ENCODE assay signal across 1 cellular context in the genomic region with DNA sequence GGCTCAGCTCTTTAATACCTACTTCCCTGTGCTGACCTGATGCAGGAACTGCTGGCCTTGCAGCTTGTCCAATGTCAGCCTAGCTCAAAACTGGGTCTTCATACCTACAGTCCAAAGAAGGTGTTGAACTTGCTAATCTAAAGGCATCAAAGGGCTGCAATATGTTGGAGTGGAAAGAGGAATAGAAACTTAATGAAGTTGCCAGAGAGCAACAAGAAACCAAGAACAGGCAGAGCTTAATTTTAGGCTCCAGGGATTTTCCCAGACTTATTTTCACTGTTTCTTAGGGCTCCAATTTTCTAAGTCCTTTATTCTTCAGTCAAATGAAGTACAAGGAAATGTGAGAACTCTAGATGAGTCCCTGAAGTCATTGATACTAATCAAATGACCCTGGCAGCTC.
TF ChIP-seq lines count a peak whose summit lies in the region.

No MANE protein-coding gene starts in this region.

TF ChIP-seq in GM12878, 131 proteins besides CTCF, POLR2A, EP300 and RAD21 (continued from another document):
- no peak for TF ChIP-seq PBX3 (IDR thresholded peaks at IDR 0.05; ENCODE audit: insufficient replicate concordance, low read depth, low read length)
- 0 out of 2 replicates have a peak, but pooled peaks have one; percentile 28 for TF ChIP-seq ZNF24 (IDR thresholded peaks at IDR 0.05)
- TF ChIP-seq IKZF2 (IDR thresholded peaks at IDR 0.05): peak; percentile 49 to 52; a peak in 3 of 4 replicates
- peak; percentile 52; the same call in 1 of the 2 replicates for TF ChIP-seq IRF4 (IDR thresholded peaks at IDR 0.05; ENCODE audit: low read depth, low read length)
- 0 out of 2 replicates have a peak, but pooled peaks have one; percentile 25 for TF ChIP-seq NR2F1 (conservative IDR thresholded peaks at IDR 0.05)
- peak; percentile 93 for TF ChIP-seq SPI1 (IDR thresholded peaks at IDR 0.05; ENCODE audit: borderline replicate concordance, insufficient read depth, low read depth, low read length)
- no peak for TF ChIP-seq GATAD2B (conservative IDR thresholded peaks at IDR 0.05; ENCODE audit: low read depth)
- TF ChIP-seq MEF2A (IDR thresholded peaks at IDR 0.05; ENCODE audit: insufficient read depth, low read depth, low read length): peak; percentile 68
- TF ChIP-seq, protein P1, sequence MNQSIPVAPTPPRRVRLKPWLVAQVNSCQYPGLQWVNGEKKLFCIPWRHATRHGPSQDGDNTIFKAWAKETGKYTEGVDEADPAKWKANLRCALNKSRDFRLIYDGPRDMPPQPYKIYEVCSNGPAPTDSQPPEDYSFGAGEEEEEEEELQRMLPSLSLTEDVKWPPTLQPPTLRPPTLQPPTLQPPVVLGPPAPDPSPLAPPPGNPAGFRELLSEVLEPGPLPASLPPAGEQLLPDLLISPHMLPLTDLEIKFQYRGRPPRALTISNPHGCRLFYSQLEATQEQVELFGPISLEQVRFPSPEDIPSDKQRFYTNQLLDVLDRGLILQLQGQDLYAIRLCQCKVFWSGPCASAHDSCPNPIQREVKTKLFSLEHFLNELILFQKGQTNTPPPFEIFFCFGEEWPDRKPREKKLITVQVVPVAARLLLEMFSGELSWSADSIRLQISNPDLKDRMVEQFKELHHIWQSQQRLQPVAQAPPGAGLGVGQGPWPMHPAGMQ (IDR thresholded peaks at IDR 0.05; ENCODE audit: borderline replicate concordance): no peak
- TF ChIP-seq, protein P2, sequence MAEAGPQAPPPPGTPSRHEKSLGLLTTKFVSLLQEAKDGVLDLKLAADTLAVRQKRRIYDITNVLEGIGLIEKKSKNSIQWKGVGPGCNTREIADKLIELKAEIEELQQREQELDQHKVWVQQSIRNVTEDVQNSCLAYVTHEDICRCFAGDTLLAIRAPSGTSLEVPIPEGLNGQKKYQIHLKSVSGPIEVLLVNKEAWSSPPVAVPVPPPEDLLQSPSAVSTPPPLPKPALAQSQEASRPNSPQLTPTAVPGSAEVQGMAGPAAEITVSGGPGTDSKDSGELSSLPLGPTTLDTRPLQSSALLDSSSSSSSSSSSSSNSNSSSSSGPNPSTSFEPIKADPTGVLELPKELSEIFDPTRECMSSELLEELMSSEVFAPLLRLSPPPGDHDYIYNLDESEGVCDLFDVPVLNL (IDR thresholded peaks at IDR 0.05; ENCODE audit: low read depth, low read length): no peak
- TF ChIP-seq NFIC (IDR thresholded peaks at IDR 0.05; ENCODE audit: low read depth, low read length): peak; percentile 49; the same call in 1 of the 2 replicates
